In genomic region chr12:107327783-107328182, GRCh38 we compare ENCODE assay signal across 17 cellular contexts.
A peak's percentile ranks its signal among the peaks of the same experiment; 100 is the strongest.
DNase-seq lines count a peak whose midpoint lies in the region; ATAC-seq and TF ChIP-seq lines count a peak whose summit lies in the region.
"Had no signal": no experiment of that assay in that cellular context is flagged by ENCODE, and none has a peak within 500 bp of the region (broad histone marks: within the 10 kb centered on the region; RNA-seq: fewer than 3 reads in every experiment).

No MANE protein-coding gene starts in this region.

- WGBS in esophagus muscularis mucosa, result 60% methylated on average over 5 of the region's 5 CpGs

- H3K9me3 ChIP-seq in esophagus muscularis mucosa, result no peaks in the 10 kb centered on the region
- H3K9me3 ChIP-seq: HAP-1, Peyer's patch had no signal

- H3K27me3 Mint-ChIP-seq in natural killer cell treated with Interleukin-12 subunit alpha and Interleukin-12 subunit beta and Interleukin-15 and Interleukin-18, amount 100 ng/mL, for 72 hours, result no peaks in the 10 kb centered on the region
- H3K27me3 Mint-ChIP-seq in natural killer cell (ENCODE audit: low read depth in 2 of 2), result peaks cover 3 to 6% of the 10 kb centered on the region in 2 donors

- H3K4me3 ChIP-seq in choroid plexus epithelial cell (ENCODE audit: low read depth, low read length), result no peak overlapping the region
- no peak overlapping the region for H3K4me3 ChIP-seq in esophagus muscularis mucosa
- H3K4me3 ChIP-seq: HAP-1, Peyer's patch had no signal

- peak overlapping the region; percentile 25 to 89 for H3K27ac Mint-ChIP-seq in natural killer cell treated with Interleukin-12 subunit alpha and Interleukin-12 subunit beta and Interleukin-15 and Interleukin-18, amount 100 ng/mL, for 72 hours
- H3K27ac Mint-ChIP-seq in natural killer cell, result peak overlapping the region in 1 of 2 donors; percentile 12

- no peaks in the 10 kb centered on the region for H3K36me3 ChIP-seq in esophagus muscularis mucosa
- H3K36me3 ChIP-seq: HAP-1, Peyer's patch had no signal

- no peak for DNase-seq in natural killer cell treated with Interleukin-12 subunit alpha and Interleukin-12 subunit beta and Interleukin-15 and Interleukin-18, amount 100 ng/mL, for 72 hours (ENCODE audit: low spot score)
- DNase-seq in natural killer cell (no peak), LoVo (ENCODE audit: low spot score) (peak; percentile 52), choroid plexus epithelial cell (ENCODE audit: low read depth) (no peak), esophagus muscularis mucosa (ENCODE audit: extremely low spot score) (no peak), mucosa of gallbladder (ENCODE audit: low spot score) (no peak)
- DNase-seq: ACHN, DMS153, NCI-H1092 treated with DMSO at 0.1 percent for 48 hours, NCI-H1694, NCI-H2171 treated with DMSO at 0.1 percent for 48 hours, NCI-H82, Peyer's patch, SHP77 had no signal

- no peak for TF ChIP-seq CTCF in natural killer cell (IDR thresholded peaks at IDR 0.05)
- peak; percentile 8 for TF ChIP-seq CTCF in choroid plexus epithelial cell (conservative IDR thresholded peaks at IDR 0.05; ENCODE audit: low read depth, low read length)
- no peak for TF ChIP-seq CTCF in esophagus muscularis mucosa (IDR thresholded peaks at IDR 0.05)

- H3K4me3 Mint-ChIP-seq in natural killer cell treated with Interleukin-12 subunit alpha and Interleukin-12 subunit beta and Interleukin-15 and Interleukin-18, amount 100 ng/mL, for 72 hours, result no peak overlapping the region
- H3K4me3 Mint-ChIP-seq in natural killer cell, result no peak overlapping the region

- TF ChIP-seq EP300 in esophagus muscularis mucosa (IDR thresholded peaks at IDR 0.05), result no peak

- peaks cover 0 to 77% (median 4%) of the 10 kb centered on the region in 4 donors for H3K27me3 ChIP-seq in esophagus muscularis mucosa
- H3K27me3 ChIP-seq: Peyer's patch had no signal

- H3K27ac ChIP-seq in esophagus muscularis mucosa (replicated peaks in 1 of 4), result no peak overlapping the region
- H3K27ac ChIP-seq: Peyer's patch had no signal

- ATAC-seq in natural killer cell treated with Interleukin-12 subunit alpha and Interleukin-12 subunit beta and Interleukin-15 and Interleukin-18, amount 100 ng/mL, for 72 hours, result no peak
- ATAC-seq in natural killer cell (no peak), GM19463 (IDR thresholded peaks at IDR 0.05; ENCODE audit: unreplicated experiment) (no peak)
- ATAC-seq: SK-N-SH treated with all-trans-retinoic acid at 6 μM for 48 hours had no signal

- no peak for TF ChIP-seq POLR2A in esophagus muscularis mucosa (IDR thresholded peaks at IDR 0.05; ENCODE audit: low read depth)

- H3K9me3 Mint-ChIP-seq in natural killer cell treated with Interleukin-12 subunit alpha and Interleukin-12 subunit beta and Interleukin-15 and Interleukin-18, amount 100 ng/mL, for 72 hours, result no peaks in the 10 kb centered on the region
- no peaks in the 10 kb centered on the region for H3K9me3 Mint-ChIP-seq in natural killer cell

- peaks cover 54 to 58% of the 10 kb centered on the region in 2 donors for H3K4me1 Mint-ChIP-seq in natural killer cell treated with Interleukin-12 subunit alpha and Interleukin-12 subunit beta and Interleukin-15 and Interleukin-18, amount 100 ng/mL, for 72 hours (ENCODE audit: low read depth in 2 of 2)
- peaks cover 50 to 76% of the 10 kb centered on the region in 2 donors for H3K4me1 Mint-ChIP-seq in natural killer cell

- intact Hi-C loops in natural killer cell (cut with micrococcal nuclease) (loop anchor here (10.0 kb wide), 1 partner anchor 277 kb away; no protein-coding TSS in a partner anchor), esophagus muscularis mucosa (cut with DNase I) (no loop called here)

- H3K36me3 Mint-ChIP-seq in natural killer cell treated with Interleukin-12 subunit alpha and Interleukin-12 subunit beta and Interleukin-15 and Interleukin-18, amount 100 ng/mL, for 72 hours, result peaks cover 4% of the 10 kb centered on the region
- H3K36me3 Mint-ChIP-seq in natural killer cell, result no peaks in the 10 kb centered on the region

- no peaks in the 10 kb centered on the region for H3K4me1 ChIP-seq in esophagus muscularis mucosa
- H3K4me1 ChIP-seq: HAP-1, Peyer's patch had no signal
